ENCODE assay signal across 26 cellular contexts in the genomic region with DNA sequence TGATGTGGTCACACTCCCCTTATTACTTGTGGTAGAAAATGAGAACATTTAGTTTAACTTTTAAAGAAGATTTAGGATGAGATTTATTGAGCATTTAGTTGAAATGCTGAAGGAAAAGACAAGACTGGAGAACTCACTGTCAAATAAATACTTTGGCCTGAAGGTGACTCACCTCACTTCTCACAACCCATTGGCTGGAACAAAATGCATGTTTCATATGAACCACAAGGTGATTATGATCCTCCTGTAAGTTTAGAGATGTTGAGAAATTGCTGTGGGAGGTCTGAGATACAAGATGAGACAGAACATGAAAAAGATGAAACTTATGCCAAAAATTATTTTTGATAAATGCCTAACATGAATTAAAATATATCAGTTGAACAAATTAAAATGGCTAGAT.
DNase-seq lines count a peak whose midpoint lies in the region; ATAC-seq and TF ChIP-seq lines count a peak whose summit lies in the region.
"Had no signal": no experiment of that assay in that cellular context is flagged by ENCODE, and none has a peak within 500 bp of the region (broad histone marks: within the 10 kb centered on the region; RNA-seq: fewer than 3 reads in every experiment).

No MANE protein-coding gene starts in this region.

- H3K27ac ChIP-seq in mammary epithelial cell (ENCODE audit: insufficient read depth, low read depth, low read length) (no peak overlapping the region), MM.1S (ENCODE audit: low read length) (no peak overlapping the region)
- H3K27ac ChIP-seq: A549; BLaER1 treated with 17β-estradiol and CSF1 and Interleukin-3, amounts not matched to agents 10 nM and 100 nM; RWPE1 had no signal

- H3K9me3 ChIP-seq in mammary epithelial cell (replicated peaks; ENCODE audit: insufficient read depth, low read length) (peaks cover 14% of the 10 kb centered on the region), MM.1S (replicated peaks; ENCODE audit: insufficient read depth, low read length) (no peaks in the 10 kb centered on the region)
- H3K9me3 ChIP-seq: A549; BLaER1 treated with 17β-estradiol and CSF1 and Interleukin-3, amounts not matched to agents 10 nM and 100 nM had no signal

- intact Hi-C loops in MCF 10A (cut with micrococcal nuclease) (no loop called here), mammary epithelial cell (cut with micrococcal nuclease) (no loop called here)

- H3K4me1 ChIP-seq in mammary epithelial cell (ENCODE audit: insufficient read depth, low read length): no peaks in the 10 kb centered on the region
- no peaks in the 10 kb centered on the region for H3K4me1 ChIP-seq in MM.1S (ENCODE audit: low read length)
- H3K4me1 ChIP-seq: A549; BLaER1 treated with 17β-estradiol and CSF1 and Interleukin-3, amounts not matched to agents 10 nM and 100 nM had no signal

- CTCF ChIA-PET in MCF 10A (lab: Yijun Ruan, JAX) (no interaction called here), mammary epithelial cell (lab: Charles Lee; ENCODE audit: low non-redundant PET) (no interaction called here)
- CTCF ChIA-PET in activated CD4-positive, alpha-beta T cell treated with anti-CD3 and anti-CD28 coated beads, Interleukin-2, amount 10 ng/mL, durations not matched to agents 7 days and 5 days (lab: Charles Lee): no interaction called here

- H3K36me3 ChIP-seq in mammary epithelial cell (ENCODE audit: insufficient read depth, low read length) (no peaks in the 10 kb centered on the region), MM.1S (replicated peaks; ENCODE audit: insufficient read depth, low read length) (no peaks in the 10 kb centered on the region)
- H3K36me3 ChIP-seq: BLaER1 treated with 17β-estradiol and CSF1 and Interleukin-3, amounts not matched to agents 10 nM and 100 nM had no signal

- ATAC-seq in HG02870 (IDR thresholded peaks at IDR 0.05; ENCODE audit: unreplicated experiment): no peak
- ATAC-seq: A549, Panc1 had no signal

- DNase-seq in MCF 10A (ENCODE audit: unreplicated experiment) (peak; percentile 36), mammary epithelial cell (no peak), MM.1S (peak; percentile 15), astrocyte of the spinal cord (ENCODE audit: low read depth, low spot score) (peak; percentile 12), kidney tubule cell (ENCODE audit: low spot score) (peak; percentile 2), HCEC 1CT (no peak)
- no peak for DNase-seq in activated CD4-positive, alpha-beta T cell treated with anti-CD3 and anti-CD28 coated beads, Interleukin-2, amount 10 ng/mL, durations not matched to agents 7 days and 5 days
- DNase-seq: AML-193; CD4-positive, alpha-beta T cell; DMS79 treated with DMSO at 0.1 percent for 48 hours; GF-D8; IMR-90; KG1; NCI-H1092 treated with DMSO at 0.1 percent for 48 hours; NCI-H1436; NCI-H187; NCI-H2081 treated with DMSO at 0.1 percent for 48 hours; NCI-H2171 treated with DMSO at 0.1 percent for 48 hours; NCI-H524; NCI-H748 treated with DMSO at 0.1 percent for 48 hours; SHP77 had no signal

- H3K79me2 ChIP-seq in mammary epithelial cell (ENCODE audit: insufficient read depth, low read length) (no peaks in the 10 kb centered on the region), MM.1S (ENCODE audit: low read length) (no peaks in the 10 kb centered on the region)

- dilution Hi-C loops in mammary epithelial cell (cut with HindIII; ENCODE audit: low sequenced_read_pairs): no loop called here

- no peaks in the 10 kb centered on the region for H3K27me3 Mint-ChIP-seq in MCF 10A (ENCODE audit: insufficient read depth, unreplicated experiment)
- H3K27me3 Mint-ChIP-seq in activated CD4-positive, alpha-beta T cell treated with anti-CD3 and anti-CD28 coated beads, Interleukin-2, amount 10 ng/mL, durations not matched to agents 7 days and 5 days: no peaks in the 10 kb centered on the region
- H3K27me3 Mint-ChIP-seq: CD4-positive, alpha-beta T cell had no signal

- BruUV-seq in MCF 10A (replicated peaks; lab: Mats Ljungman, UMichigan) (no TSS peak), mammary epithelial cell (replicated peaks; lab: Mats Ljungman, UMichigan) (no TSS peak)

- no peak overlapping the region for H3K27ac Mint-ChIP-seq in MCF 10A (ENCODE audit: low read depth, unreplicated experiment)
- no peak overlapping the region for H3K27ac Mint-ChIP-seq in activated CD4-positive, alpha-beta T cell treated with anti-CD3 and anti-CD28 coated beads, Interleukin-2, amount 10 ng/mL, durations not matched to agents 7 days and 5 days
- H3K27ac Mint-ChIP-seq: CD4-positive, alpha-beta T cell had no signal

- no peaks in the 10 kb centered on the region for H3K9me2 ChIP-seq in MM.1S (replicated peaks; ENCODE audit: insufficient read depth, low read length)

- no peaks in the 10 kb centered on the region for H3F3A ChIP-seq in MM.1S (ENCODE audit: insufficient read depth, low read length)

- H3K9me3 Mint-ChIP-seq in MCF 10A (ENCODE audit: unreplicated experiment): no peaks in the 10 kb centered on the region
- no peaks in the 10 kb centered on the region for H3K9me3 Mint-ChIP-seq in activated CD4-positive, alpha-beta T cell treated with anti-CD3 and anti-CD28 coated beads, Interleukin-2, amount 10 ng/mL, durations not matched to agents 7 days and 5 days
- H3K9me3 Mint-ChIP-seq: CD4-positive, alpha-beta T cell had no signal

- no peaks in the 10 kb centered on the region for H3K4me1 Mint-ChIP-seq in MCF 10A (ENCODE audit: insufficient read depth, unreplicated experiment)
- no peaks in the 10 kb centered on the region for H3K4me1 Mint-ChIP-seq in activated CD4-positive, alpha-beta T cell treated with anti-CD3 and anti-CD28 coated beads, Interleukin-2, amount 10 ng/mL, durations not matched to agents 7 days and 5 days

- H3K4me3 ChIP-seq in mammary epithelial cell (replicated peaks in 1 of 3; ENCODE audit: insufficient read depth in 1 of 3, low read depth in 2 of 3, low read length in 3 of 3) (no peak overlapping the region), MM.1S (ENCODE audit: low read length) (no peak overlapping the region), astrocyte of the spinal cord (ENCODE audit: low read depth, low read length) (no peak overlapping the region)
- H3K4me3 ChIP-seq: A549; BLaER1 treated with 17β-estradiol and CSF1 and Interleukin-3, amounts not matched to agents 10 nM and 100 nM had no signal

- H3K9ac ChIP-seq in mammary epithelial cell (ENCODE audit: insufficient read depth, low read length): no peak overlapping the region
- H3K9ac ChIP-seq in MM.1S (ENCODE audit: low read length): no peak overlapping the region
- H3K9ac ChIP-seq: BLaER1 treated with 17β-estradiol and CSF1 and Interleukin-3, amounts not matched to agents 10 nM and 100 nM had no signal

- H3K27me3 ChIP-seq in mammary epithelial cell (ENCODE audit: insufficient read depth, low read length) (no peaks in the 10 kb centered on the region), MM.1S (replicated peaks; ENCODE audit: insufficient read depth, low read length) (no peaks in the 10 kb centered on the region)
- H3K27me3 ChIP-seq: BLaER1 treated with 17β-estradiol and CSF1 and Interleukin-3, amounts not matched to agents 10 nM and 100 nM had no signal

- POLR2A ChIA-PET in MCF 10A (lab: Yijun Ruan, JAX): no interaction called here
- POLR2A ChIA-PET in activated CD4-positive, alpha-beta T cell treated with anti-CD3 and anti-CD28 coated beads, Interleukin-2, amount 10 ng/mL, durations not matched to agents 7 days and 5 days (lab: Charles Lee): no interaction called here

- H3K4me2 ChIP-seq in mammary epithelial cell (ENCODE audit: insufficient read depth, low read depth, low read length) (no peak overlapping the region), MM.1S (ENCODE audit: low read depth, low read length) (no peak overlapping the region)
- H3K4me2 ChIP-seq: A549; BLaER1 treated with 17β-estradiol and CSF1 and Interleukin-3, amounts not matched to agents 10 nM and 100 nM had no signal

- no peak for TF ChIP-seq CTCF in MCF 10A (IDR thresholded peaks at IDR 0.05; ENCODE audit: unreplicated experiment)
- no peak for TF ChIP-seq CTCF in mammary epithelial cell (conservative IDR thresholded peaks at IDR 0.05 in 1 of 2, IDR thresholded peaks at IDR 0.05 in 1 of 2; ENCODE audit: extremely low read depth in 1 of 2, insufficient read depth in 1 of 2, low read depth in 1 of 2, low read length in 2 of 2)
- TF ChIP-seq CTCF in MM.1S (IDR thresholded peaks at IDR 0.05; ENCODE audit: low read length): no peak
- TF ChIP-seq CTCF in astrocyte of the spinal cord (IDR thresholded peaks at IDR 0.05; ENCODE audit: low read depth, low read length): no peak

- H4K20me1 ChIP-seq in mammary epithelial cell (ENCODE audit: insufficient read depth, low read length) (no peaks in the 10 kb centered on the region), MM.1S (ENCODE audit: insufficient read depth, low read length) (no peaks in the 10 kb centered on the region)
- H4K20me1 ChIP-seq: BLaER1 treated with 17β-estradiol and CSF1 and Interleukin-3, amounts not matched to agents 10 nM and 100 nM had no signal

- no peak overlapping the region for H2AFZ ChIP-seq in mammary epithelial cell (ENCODE audit: low read depth, low read length)
- no peak overlapping the region for H2AFZ ChIP-seq in MM.1S (ENCODE audit: low read length)

- in situ Hi-C loops in mammary epithelial cell (cut with MboI; ENCODE audit: low sequenced_read_pairs in 2 of 2): no loop called here
- in situ Hi-C loops in astrocyte of the spinal cord (cut with HindIII; ENCODE audit: low sequenced_read_pairs): no loop called here

- H3K36me3 Mint-ChIP-seq in MCF 10A (ENCODE audit: insufficient read depth, unreplicated experiment): no peaks in the 10 kb centered on the region
- H3K36me3 Mint-ChIP-seq in activated CD4-positive, alpha-beta T cell treated with anti-CD3 and anti-CD28 coated beads, Interleukin-2, amount 10 ng/mL, durations not matched to agents 7 days and 5 days (ENCODE audit: low read depth): no peaks in the 10 kb centered on the region

- H3K4me3 Mint-ChIP-seq in MCF 10A (ENCODE audit: unreplicated experiment): no peak overlapping the region
- H3K4me3 Mint-ChIP-seq in activated CD4-positive, alpha-beta T cell treated with anti-CD3 and anti-CD28 coated beads, Interleukin-2, amount 10 ng/mL, durations not matched to agents 7 days and 5 days: no peak overlapping the region
- H3K4me3 Mint-ChIP-seq: CD4-positive, alpha-beta T cell had no signal

Comparison
In these comparisons a context has a peak if more than half of its experiments do, and no peak if none do; other contexts are left out.
1. DNase-seq: peak in MCF 10A (single experiment), MM.1S (single experiment), astrocyte of the spinal cord (single experiment) and kidney tubule cell (single experiment); none in mammary epithelial cell (single experiment), HCEC 1CT (single experiment) and activated CD4-positive, alpha-beta T cell treated with anti-CD3 and anti-CD28 coated beads, Interleukin-2, amount 10 ng/mL, durations not matched to agents 7 days and 5 days (single experiment).